1 cellular context compared by ENCODE assay signal in the genomic region with DNA sequence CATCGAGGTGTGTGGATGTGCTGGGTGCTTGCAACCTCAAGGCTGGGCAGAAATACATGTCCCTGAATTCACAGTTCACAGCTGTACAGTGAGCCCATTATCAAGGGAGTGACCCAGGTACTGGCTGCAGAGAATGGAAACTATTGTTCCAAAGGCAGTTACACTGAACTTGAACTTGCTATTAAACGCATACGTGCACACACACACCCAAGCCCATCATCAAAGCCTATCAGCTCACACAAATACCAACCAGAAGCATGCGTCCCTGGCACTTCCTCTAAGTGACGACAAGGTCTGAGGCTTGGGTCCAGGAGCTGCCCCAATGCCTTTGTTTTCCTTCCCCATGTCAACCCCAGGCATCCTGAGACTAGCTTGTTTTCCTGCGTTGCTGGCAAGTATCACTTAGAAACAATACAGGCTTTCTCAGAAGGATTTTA.
TF ChIP-seq lines count a peak whose summit lies in the region.

No MANE protein-coding gene starts in this region.

TF ChIP-seq in HepG2, 621 proteins besides CTCF, POLR2A, EP300 and RAD21 (continued from another document and continues in another):
- TF ChIP-seq, protein P1, sequence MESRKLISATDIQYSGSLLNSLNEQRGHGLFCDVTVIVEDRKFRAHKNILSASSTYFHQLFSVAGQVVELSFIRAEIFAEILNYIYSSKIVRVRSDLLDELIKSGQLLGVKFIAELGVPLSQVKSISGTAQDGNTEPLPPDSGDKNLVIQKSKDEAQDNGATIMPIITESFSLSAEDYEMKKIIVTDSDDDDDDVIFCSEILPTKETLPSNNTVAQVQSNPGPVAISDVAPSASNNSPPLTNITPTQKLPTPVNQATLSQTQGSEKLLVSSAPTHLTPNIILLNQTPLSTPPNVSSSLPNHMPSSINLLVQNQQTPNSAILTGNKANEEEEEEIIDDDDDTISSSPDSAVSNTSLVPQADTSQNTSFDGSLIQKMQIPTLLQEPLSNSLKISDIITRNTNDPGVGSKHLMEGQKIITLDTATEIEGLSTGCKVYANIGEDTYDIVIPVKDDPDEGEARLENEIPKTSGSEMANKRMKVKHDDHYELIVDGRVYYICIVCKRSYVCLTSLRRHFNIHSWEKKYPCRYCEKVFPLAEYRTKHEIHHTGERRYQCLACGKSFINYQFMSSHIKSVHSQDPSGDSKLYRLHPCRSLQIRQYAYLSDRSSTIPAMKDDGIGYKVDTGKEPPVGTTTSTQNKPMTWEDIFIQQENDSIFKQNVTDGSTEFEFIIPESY (CRISPR knock-in tag; IDR thresholded peaks at IDR 0.05), result no peak
- TF ChIP-seq KLF16 (CRISPR knock-in tag; IDR thresholded peaks at IDR 0.05) (peak in 1 of 2 experiments; percentile 48; a peak in 1 of 4 replicates), THRA (CRISPR knock-in tag; IDR thresholded peaks at IDR 0.05; ENCODE audit: borderline replicate concordance) (peak; percentile 83; the same call in 1 of the 2 replicates), KMT2B (CRISPR knock-in tag; IDR thresholded peaks at IDR 0.05) (peak; percentile 38; the same call in 1 of the 2 replicates), SALL1 (CRISPR knock-in tag; IDR thresholded peaks at IDR 0.05) (peak; percentile 92), ZBTB40 (IDR thresholded peaks at IDR 0.05) (no peak), ZBTB40 (CRISPR knock-in tag; IDR thresholded peaks at IDR 0.05) (0 out of 2 replicates have a peak, but pooled peaks have one; percentile 45), KDM6A (CRISPR knock-in tag; IDR thresholded peaks at IDR 0.05; ENCODE audit: low read depth) (no peak), ZMYM2 (CRISPR knock-in tag; IDR thresholded peaks at IDR 0.05) (0 out of 2 replicates have a peak, but pooled peaks have one; percentile 42), KAT7 (CRISPR knock-in tag; IDR thresholded peaks at IDR 0.05; ENCODE audit: borderline replicate concordance) (no peak), ZNF772 (CRISPR knock-in tag; IDR thresholded peaks at IDR 0.05) (peak; percentile 78; the same call in 1 of the 2 replicates), RBM22 (optimal IDR thresholded peaks at IDR 0.05; ENCODE audit: low read length) (peak; percentile 66), ZKSCAN8 (CRISPR knock-in tag; IDR thresholded peaks at IDR 0.05; ENCODE audit: borderline replicate concordance) (peak; percentile 49; the same call in 1 of the 2 replicates), TGIF2 (CRISPR knock-in tag; IDR thresholded peaks at IDR 0.05) (peak; percentile 58; the same call in 1 of the 2 replicates), HOXD1 (CRISPR knock-in tag; IDR thresholded peaks at IDR 0.05) (no peak), SIN3B (IDR thresholded peaks at IDR 0.05; ENCODE audit: low read length) (no peak), ZNF816 (CRISPR knock-in tag; IDR thresholded peaks at IDR 0.05; ENCODE audit: borderline replicate concordance) (no peak), POGZ (CRISPR knock-in tag; IDR thresholded peaks at IDR 0.05) (peak; percentile 68), ELF1 (CRISPR knock-in tag; IDR thresholded peaks at IDR 0.05) (peak; percentile 49; the same call in 1 of the 2 replicates), THAP11 (CRISPR knock-in tag; IDR thresholded peaks at IDR 0.05) (peak; percentile 71), ZNF652 (CRISPR knock-in tag; IDR thresholded peaks at IDR 0.05; ENCODE audit: borderline replicate concordance, low read depth) (peak; percentile 64; the same call in 1 of the 2 replicates), NONO (IDR thresholded peaks at IDR 0.05) (no peak), NONO (CRISPR knock-in tag; conservative IDR thresholded peaks at IDR 0.05) (peak; percentile 49; the same call in 1 of the 2 replicates), ZNF136 (CRISPR knock-in tag; IDR thresholded peaks at IDR 0.05; ENCODE audit: low read depth) (0 out of 2 replicates have a peak, but pooled peaks have one; percentile 55), FOSL2 (CRISPR knock-in tag; IDR thresholded peaks at IDR 0.05) (peak; percentile 61; the same call in 1 of the 2 replicates), NRL (CRISPR knock-in tag; IDR thresholded peaks at IDR 0.05; ENCODE audit: borderline replicate concordance) (no peak), ZNF205 (CRISPR knock-in tag; IDR thresholded peaks at IDR 0.05) (peak; percentile 47; the same call in 1 of the 2 replicates)
- TF ChIP-seq, protein P2, sequence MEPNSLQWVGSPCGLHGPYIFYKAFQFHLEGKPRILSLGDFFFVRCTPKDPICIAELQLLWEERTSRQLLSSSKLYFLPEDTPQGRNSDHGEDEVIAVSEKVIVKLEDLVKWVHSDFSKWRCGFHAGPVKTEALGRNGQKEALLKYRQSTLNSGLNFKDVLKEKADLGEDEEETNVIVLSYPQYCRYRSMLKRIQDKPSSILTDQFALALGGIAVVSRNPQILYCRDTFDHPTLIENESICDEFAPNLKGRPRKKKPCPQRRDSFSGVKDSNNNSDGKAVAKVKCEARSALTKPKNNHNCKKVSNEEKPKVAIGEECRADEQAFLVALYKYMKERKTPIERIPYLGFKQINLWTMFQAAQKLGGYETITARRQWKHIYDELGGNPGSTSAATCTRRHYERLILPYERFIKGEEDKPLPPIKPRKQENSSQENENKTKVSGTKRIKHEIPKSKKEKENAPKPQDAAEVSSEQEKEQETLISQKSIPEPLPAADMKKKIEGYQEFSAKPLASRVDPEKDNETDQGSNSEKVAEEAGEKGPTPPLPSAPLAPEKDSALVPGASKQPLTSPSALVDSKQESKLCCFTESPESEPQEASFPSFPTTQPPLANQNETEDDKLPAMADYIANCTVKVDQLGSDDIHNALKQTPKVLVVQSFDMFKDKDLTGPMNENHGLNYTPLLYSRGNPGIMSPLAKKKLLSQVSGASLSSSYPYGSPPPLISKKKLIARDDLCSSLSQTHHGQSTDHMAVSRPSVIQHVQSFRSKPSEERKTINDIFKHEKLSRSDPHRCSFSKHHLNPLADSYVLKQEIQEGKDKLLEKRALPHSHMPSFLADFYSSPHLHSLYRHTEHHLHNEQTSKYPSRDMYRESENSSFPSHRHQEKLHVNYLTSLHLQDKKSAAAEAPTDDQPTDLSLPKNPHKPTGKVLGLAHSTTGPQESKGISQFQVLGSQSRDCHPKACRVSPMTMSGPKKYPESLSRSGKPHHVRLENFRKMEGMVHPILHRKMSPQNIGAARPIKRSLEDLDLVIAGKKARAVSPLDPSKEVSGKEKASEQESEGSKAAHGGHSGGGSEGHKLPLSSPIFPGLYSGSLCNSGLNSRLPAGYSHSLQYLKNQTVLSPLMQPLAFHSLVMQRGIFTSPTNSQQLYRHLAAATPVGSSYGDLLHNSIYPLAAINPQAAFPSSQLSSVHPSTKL (CRISPR knock-in tag; IDR thresholded peaks at IDR 0.05), result peak; percentile 99
- TF ChIP-seq, protein P3, sequence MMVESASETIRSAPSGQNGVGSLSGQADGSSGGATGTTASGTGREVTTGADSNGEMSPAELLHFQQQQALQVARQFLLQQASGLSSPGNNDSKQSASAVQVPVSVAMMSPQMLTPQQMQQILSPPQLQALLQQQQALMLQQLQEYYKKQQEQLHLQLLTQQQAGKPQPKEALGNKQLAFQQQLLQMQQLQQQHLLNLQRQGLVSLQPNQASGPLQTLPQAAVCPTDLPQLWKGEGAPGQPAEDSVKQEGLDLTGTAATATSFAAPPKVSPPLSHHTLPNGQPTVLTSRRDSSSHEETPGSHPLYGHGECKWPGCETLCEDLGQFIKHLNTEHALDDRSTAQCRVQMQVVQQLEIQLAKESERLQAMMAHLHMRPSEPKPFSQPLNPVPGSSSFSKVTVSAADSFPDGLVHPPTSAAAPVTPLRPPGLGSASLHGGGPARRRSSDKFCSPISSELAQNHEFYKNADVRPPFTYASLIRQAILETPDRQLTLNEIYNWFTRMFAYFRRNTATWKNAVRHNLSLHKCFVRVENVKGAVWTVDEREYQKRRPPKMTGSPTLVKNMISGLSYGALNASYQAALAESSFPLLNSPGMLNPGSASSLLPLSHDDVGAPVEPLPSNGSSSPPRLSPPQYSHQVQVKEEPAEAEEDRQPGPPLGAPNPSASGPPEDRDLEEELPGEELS (CRISPR knock-in tag; IDR thresholded peaks at IDR 0.05), result peak; percentile 65
- TF ChIP-seq, protein P4, sequence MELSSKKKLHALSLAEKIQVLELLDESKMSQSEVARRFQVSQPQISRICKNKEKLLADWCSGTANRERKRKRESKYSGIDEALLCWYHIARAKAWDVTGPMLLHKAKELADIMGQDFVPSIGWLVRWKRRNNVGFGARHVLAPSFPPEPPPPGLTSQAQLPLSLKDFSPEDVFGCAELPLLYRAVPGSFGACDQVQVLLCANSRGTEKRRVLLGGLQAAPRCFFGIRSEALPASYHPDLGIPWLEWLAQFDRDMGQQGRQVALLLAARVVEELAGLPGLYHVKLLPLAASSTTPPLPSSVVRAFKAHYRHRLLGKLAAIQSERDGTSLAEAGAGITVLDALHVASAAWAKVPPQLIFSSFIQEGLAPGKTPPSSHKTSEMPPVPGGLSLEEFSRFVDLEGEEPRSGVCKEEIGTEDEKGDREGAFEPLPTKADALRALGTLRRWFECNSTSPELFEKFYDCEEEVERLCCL (CRISPR knock-in tag; IDR thresholded peaks at IDR 0.05; ENCODE audit: borderline replicate concordance), result no peak
- TF ChIP-seq, protein P5, sequence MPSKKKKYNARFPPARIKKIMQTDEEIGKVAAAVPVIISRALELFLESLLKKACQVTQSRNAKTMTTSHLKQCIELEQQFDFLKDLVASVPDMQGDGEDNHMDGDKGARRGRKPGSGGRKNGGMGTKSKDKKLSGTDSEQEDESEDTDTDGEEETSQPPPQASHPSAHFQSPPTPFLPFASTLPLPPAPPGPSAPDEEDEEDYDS (CRISPR knock-in tag; IDR thresholded peaks at IDR 0.05), result peak; percentile 41; the same call in 1 of the 2 replicates
